1 cellular context compared by ENCODE assay signal in the genomic region with DNA sequence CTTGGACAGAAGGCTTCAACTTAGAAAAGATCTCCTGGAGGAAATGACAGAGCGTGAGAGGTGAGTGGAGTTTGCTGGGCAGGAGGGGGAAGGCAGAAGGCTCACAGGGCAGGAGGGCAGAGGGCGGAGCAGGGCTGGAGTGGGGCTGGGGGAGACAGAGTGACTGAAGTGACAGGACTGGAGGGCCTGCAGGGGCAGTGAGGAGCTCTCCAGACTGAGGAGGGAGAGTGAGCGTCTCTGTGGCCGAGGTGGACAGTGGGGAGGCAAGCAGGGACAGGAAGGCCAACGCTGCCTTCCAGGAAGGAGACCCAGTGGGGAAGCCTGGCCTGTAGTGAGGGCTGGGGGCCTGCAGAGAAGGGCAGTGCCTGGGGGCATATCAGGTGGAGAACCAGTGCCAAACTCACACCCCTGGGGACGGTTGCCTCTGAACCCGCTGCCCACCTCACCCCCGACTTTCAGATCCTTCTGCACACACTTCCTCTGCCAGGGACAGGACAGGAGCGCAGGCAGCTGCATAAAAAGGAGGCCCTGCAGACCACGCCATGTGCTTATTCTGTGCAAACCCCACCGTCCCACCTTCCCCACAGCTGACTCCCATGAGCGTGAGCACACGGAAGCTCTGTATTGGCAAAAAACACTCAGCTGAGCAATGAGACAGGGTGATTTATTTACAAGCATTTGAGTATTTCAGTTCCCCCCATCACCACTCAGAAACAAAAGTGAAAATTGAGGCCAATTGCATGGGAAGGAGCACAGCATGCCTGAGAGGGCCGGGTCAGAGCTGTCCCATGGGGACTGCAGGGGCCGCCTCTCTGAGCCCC.
TF ChIP-seq lines count a peak whose summit lies in the region.

No MANE protein-coding gene starts in this region.

TF ChIP-seq in HepG2, 621 proteins besides CTCF, POLR2A, EP300 and RAD21 (continued from another document):
- TF ChIP-seq, protein P1, sequence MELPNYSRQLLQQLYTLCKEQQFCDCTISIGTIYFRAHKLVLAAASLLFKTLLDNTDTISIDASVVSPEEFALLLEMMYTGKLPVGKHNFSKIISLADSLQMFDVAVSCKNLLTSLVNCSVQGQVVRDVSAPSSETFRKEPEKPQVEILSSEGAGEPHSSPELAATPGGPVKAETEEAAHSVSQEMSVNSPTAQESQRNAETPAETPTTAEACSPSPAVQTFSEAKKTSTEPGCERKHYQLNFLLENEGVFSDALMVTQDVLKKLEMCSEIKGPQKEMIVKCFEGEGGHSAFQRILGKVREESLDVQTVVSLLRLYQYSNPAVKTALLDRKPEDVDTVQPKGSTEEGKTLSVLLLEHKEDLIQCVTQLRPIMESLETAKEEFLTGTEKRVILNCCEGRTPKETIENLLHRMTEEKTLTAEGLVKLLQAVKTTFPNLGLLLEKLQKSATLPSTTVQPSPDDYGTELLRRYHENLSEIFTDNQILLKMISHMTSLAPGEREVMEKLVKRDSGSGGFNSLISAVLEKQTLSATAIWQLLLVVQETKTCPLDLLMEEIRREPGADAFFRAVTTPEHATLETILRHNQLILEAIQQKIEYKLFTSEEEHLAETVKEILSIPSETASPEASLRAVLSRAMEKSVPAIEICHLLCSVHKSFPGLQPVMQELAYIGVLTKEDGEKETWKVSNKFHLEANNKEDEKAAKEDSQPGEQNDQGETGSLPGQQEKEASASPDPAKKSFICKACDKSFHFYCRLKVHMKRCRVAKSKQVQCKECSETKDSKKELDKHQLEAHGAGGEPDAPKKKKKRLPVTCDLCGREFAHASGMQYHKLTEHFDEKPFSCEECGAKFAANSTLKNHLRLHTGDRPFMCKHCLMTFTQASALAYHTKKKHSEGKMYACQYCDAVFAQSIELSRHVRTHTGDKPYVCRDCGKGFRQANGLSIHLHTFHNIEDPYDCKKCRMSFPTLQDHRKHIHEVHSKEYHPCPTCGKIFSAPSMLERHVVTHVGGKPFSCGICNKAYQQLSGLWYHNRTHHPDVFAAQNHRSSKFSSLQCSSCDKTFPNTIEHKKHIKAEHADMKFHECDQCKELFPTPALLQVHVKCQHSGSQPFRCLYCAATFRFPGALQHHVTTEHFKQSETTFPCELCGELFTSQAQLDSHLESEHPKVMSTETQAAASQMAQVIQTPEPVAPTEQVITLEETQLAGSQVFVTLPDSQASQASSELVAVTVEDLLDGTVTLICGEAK (IDR thresholded peaks at IDR 0.05) = no peak
- TF ChIP-seq, protein P1 (CRISPR knock-in tag; IDR thresholded peaks at IDR 0.05) = no peak
- TF ChIP-seq GTF3A (CRISPR knock-in tag; conservative IDR thresholded peaks at IDR 0.05) (no peak), HHEX (CRISPR knock-in tag; IDR thresholded peaks at IDR 0.05) (no peak), ZNF713 (CRISPR knock-in tag; IDR thresholded peaks at IDR 0.05) (no peak), ATF5 (CRISPR knock-in tag; IDR thresholded peaks at IDR 0.05; ENCODE audit: low read depth) (no peak), KLF6 (CRISPR knock-in tag; IDR thresholded peaks at IDR 0.05) (no peak), ZNF746 (CRISPR knock-in tag; IDR thresholded peaks at IDR 0.05) (no peak), THYN1 (CRISPR knock-in tag; IDR thresholded peaks at IDR 0.05; ENCODE audit: borderline replicate concordance, low read depth) (no peak), MATR3 (CRISPR knock-in tag; IDR thresholded peaks at IDR 0.05) (no peak), POGZ (CRISPR knock-in tag; IDR thresholded peaks at IDR 0.05) (no peak)
- TF ChIP-seq, protein P2, sequence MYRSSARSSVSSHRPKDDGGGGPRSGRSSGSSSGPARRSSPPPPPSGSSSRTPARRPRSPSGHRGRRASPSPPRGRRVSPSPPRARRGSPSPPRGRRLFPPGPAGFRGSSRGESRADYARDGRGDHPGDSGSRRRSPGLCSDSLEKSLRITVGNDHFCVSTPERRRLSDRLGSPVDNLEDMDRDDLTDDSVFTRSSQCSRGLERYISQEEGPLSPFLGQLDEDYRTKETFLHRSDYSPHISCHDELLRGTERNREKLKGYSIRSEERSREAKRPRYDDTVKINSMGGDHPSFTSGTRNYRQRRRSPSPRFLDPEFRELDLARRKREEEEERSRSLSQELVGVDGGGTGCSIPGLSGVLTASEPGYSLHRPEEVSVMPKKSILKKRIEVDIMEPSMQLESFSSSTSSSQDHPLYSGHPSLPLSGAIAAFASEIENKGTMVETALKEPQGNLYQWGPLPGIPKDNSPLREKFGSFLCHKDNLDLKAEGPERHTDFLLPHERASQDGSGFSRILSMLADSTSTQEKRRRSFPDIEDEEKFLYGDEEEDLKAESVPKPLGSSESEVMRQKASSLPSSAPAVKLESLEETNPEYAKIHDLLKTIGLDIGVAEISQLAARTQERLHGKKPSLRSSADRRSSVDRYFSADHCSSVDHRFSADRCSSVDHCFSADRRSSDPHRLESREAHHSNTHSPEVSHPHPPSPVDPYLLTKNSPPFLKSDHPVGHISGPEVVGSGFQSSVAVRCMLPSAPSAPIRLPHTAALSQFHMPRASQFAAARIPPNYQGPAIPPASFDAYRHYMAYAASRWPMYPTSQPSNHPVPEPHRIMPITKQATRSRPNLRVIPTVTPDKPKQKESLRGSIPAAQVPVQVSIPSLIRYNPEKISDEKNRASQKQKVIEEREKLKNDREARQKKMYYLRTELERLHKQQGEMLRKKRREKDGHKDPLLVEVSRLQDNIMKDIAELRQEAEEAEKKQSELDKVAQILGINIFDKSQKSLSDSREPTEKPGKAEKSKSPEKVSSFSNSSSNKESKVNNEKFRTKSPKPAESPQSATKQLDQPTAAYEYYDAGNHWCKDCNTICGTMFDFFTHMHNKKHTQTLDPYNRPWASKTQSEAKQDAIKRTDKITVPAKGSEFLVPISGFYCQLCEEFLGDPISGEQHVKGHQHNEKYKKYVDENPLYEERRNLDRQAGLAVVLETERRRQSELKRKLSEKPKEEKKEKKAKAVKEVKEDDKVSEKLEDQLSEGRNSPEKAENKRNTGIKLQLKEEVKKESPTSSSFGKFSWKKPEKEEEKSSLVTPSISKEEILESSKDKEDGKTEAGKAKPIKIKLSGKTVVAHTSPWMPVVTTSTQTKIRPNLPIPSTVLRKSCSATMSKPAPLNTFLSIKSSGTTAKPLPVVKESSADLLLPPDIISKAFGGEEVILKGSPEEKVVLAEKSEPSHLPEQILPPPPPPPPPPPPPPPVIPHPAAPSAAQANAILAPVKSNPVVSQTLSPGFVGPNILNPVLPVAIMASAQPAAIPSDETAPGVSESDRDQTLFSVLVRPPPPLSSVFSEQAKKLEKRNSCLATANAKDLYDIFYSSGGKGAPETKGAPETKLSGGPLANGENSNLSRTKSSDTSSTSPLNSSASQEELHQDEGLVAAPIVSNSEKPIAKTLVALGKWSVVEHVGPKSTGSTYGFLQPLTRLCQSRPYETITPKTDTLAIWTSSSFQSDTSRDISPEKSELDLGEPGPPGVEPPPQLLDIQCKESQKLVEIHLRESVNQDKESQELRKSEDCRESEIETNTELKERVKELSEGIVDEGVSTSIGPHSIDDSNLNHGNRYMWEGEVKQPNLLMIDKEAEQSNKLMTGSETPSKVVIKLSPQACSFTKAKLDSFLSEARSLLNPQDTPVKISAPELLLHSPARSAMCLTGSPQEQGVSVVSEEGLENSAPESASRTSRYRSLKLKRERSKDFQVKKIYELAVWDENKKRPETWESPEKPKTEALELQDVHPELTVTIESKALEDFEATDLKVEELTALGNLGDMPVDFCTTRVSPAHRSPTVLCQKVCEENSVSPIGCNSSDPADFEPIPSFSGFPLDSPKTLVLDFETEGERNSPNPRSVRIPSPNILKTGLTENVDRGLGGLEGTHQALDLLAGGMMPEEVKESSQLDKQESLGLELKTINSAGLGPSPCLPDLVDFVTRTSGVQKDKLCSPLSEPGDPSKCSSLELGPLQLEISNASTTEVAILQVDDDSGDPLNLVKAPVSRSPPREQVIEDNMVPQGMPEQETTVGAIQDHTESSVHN (CRISPR knock-in tag; IDR thresholded peaks at IDR 0.05) = no peak
TF ChIP-seq in HepG2: peak in this region for 0.
